Comparison of ENCODE assay signal across 22 cellular contexts in the genomic region with DNA sequence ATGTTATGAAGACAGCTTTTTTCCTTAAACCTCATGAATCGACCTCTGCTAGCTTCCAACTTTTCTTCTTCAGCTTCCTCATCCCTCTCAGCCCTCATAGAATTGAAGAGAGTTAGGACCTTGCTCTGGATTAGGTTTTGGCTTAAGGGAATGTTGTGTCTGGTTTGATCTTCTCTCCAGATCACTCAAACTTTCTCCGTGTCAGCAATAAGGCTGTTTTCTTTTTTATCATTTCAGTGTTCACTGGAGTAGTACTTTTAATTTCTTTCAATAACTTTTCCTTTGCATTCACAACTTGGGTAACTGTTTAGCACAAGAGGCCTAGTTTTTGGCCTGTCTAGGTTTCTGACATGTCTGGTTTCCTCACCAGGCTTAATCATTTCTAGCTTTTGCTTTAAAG. TPM values are rescaled to one million over a fixed set of nuclear protein-coding genes. Genes with fewer than 3 reads are reported as not detected.
DNase-seq lines count a peak whose midpoint lies in the region; ATAC-seq, FAIRE-seq and TF ChIP-seq lines count a peak whose summit lies in the region.
"Had no signal": no experiment of that assay in that cellular context is flagged by ENCODE, and none has a peak within 500 bp of the region (broad histone marks: within the 10 kb centered on the region; RNA-seq: fewer than 3 reads in every experiment).

No MANE protein-coding gene starts in this region.

- H3K9ac ChIP-seq in HepG2 (ENCODE audit: insufficient read depth, low read depth, low read length): no peak overlapping the region
- H3K9ac ChIP-seq: BLaER1 had no signal

- no peaks in the 10 kb centered on the region for H3K27me3 Mint-ChIP-seq in T-helper 17 cell
- H3K27me3 Mint-ChIP-seq in dendritic cell treated with granulocyte-macrophage colony-stimulating factor and Interleukin-4, amounts not matched to agents 40 ng/mL and 50 ng/mL, for 4 days: no peaks in the 10 kb centered on the region
- no peaks in the 10 kb centered on the region for H3K27me3 Mint-ChIP-seq in stimulated activated memory B cell treated with anti-CD40 and anti-IgM and Interleukin-4, amounts not matched to agents 10 μg/mL and 1 μg/mL and 100 μg/mL, for 72 hours
- H3K27me3 Mint-ChIP-seq: B cell; CD4-positive, CD25-positive, alpha-beta regulatory T cell had no signal

- POLR2A ChIA-PET in HepG2 (lab: Yijun Ruan, JAX): no interaction called here

- peaks cover 2% of the 10 kb centered on the region for H3K4me1 Mint-ChIP-seq in T-helper 17 cell
- H3K4me1 Mint-ChIP-seq in dendritic cell treated with granulocyte-macrophage colony-stimulating factor and Interleukin-4, amounts not matched to agents 40 ng/mL and 50 ng/mL, for 4 days (ENCODE audit: low read depth): peaks cover 17% of the 10 kb centered on the region
- no peaks in the 10 kb centered on the region for H3K4me1 Mint-ChIP-seq in stimulated activated memory B cell treated with anti-CD40 and anti-IgM and Interleukin-4, amounts not matched to agents 10 μg/mL and 1 μg/mL and 100 μg/mL, for 72 hours
- H3K4me1 Mint-ChIP-seq: GM23338, H9 had no signal

- H3K9me3 Mint-ChIP-seq in dendritic cell treated with granulocyte-macrophage colony-stimulating factor and Interleukin-4, amounts not matched to agents 40 ng/mL and 50 ng/mL, for 4 days: no peaks in the 10 kb centered on the region
- no peaks in the 10 kb centered on the region for H3K9me3 Mint-ChIP-seq in stimulated activated memory B cell treated with anti-CD40 and anti-IgM and Interleukin-4, amounts not matched to agents 10 μg/mL and 1 μg/mL and 100 μg/mL, for 72 hours
- H3K9me3 Mint-ChIP-seq: CD8-positive, alpha-beta T cell; GM23338; H9 had no signal

- no peak for TF ChIP-seq RAD21 in HepG2 (CRISPR knock-in tag; IDR thresholded peaks at IDR 0.05)

- CTCF ChIA-PET in HepG2 (lab: Yijun Ruan, JAX; ENCODE audit: low intra/inter-chr PET ratio, low total read pairs): no interaction called here

- peak overlapping the region; percentile 17 for H3K27ac Mint-ChIP-seq in T-helper 17 cell
- peak overlapping the region; percentile 21 for H3K27ac Mint-ChIP-seq in dendritic cell treated with granulocyte-macrophage colony-stimulating factor and Interleukin-4, amounts not matched to agents 40 ng/mL and 50 ng/mL, for 4 days
- H3K27ac Mint-ChIP-seq in stimulated activated memory B cell treated with anti-CD40 and anti-IgM and Interleukin-4, amounts not matched to agents 10 μg/mL and 1 μg/mL and 100 μg/mL, for 72 hours: peak overlapping the region; percentile 9
- H3K27ac Mint-ChIP-seq: B cell; CD8-positive, alpha-beta T cell; GM23338 had no signal

- intact Hi-C loops in HepG2 (cut with micrococcal nuclease; ENCODE audit: unreplicated experiment) (no loop called here), right lobe of liver (cut with DNase I) (no loop called here), posterior vena cava (cut with DNase I) (no loop called here)
- intact Hi-C loops in dendritic cell treated with granulocyte-macrophage colony-stimulating factor and Interleukin-4, amounts not matched to agents 40 ng/mL and 50 ng/mL, for 4 days (cut with micrococcal nuclease): no loop called here

- H3K27me3 ChIP-seq in HepG2 (ENCODE audit: control insufficient read depth in 1 of 2, insufficient read depth in 2 of 2, low read length in 2 of 2) (no peaks in the 10 kb centered on the region), right lobe of liver (no peaks in the 10 kb centered on the region)
- H3K27me3 ChIP-seq: BLaER1 had no signal

- H3K79me2 ChIP-seq in HepG2 (ENCODE audit: insufficient read depth, low read length): no peaks in the 10 kb centered on the region

- TF ChIP-seq CTCF in HepG2 (CRISPR knock-in tag; IDR thresholded peaks at IDR 0.05) (no peak), right lobe of liver (IDR thresholded peaks at IDR 0.05) (no peak)

- no peaks in the 10 kb centered on the region for H3K36me3 Mint-ChIP-seq in T-helper 17 cell (ENCODE audit: low read depth)
- peaks cover 12% of the 10 kb centered on the region for H3K36me3 Mint-ChIP-seq in dendritic cell treated with granulocyte-macrophage colony-stimulating factor and Interleukin-4, amounts not matched to agents 40 ng/mL and 50 ng/mL, for 4 days (ENCODE audit: low read depth)
- no peaks in the 10 kb centered on the region for H3K36me3 Mint-ChIP-seq in stimulated activated memory B cell treated with anti-CD40 and anti-IgM and Interleukin-4, amounts not matched to agents 10 μg/mL and 1 μg/mL and 100 μg/mL, for 72 hours
- H3K36me3 Mint-ChIP-seq: CD4-positive, CD25-positive, alpha-beta regulatory T cell; CD8-positive, alpha-beta T cell had no signal

- in situ Hi-C loops in HepG2 (cut with HindIII; ENCODE audit: extremely low pct_ligation_motif_present, low pct_unique_long_range_greater_than_20kb): no loop called here

- no peak for ATAC-seq in HepG2
- no peak for ATAC-seq in right lobe of liver
- no peak for ATAC-seq in T-helper 17 cell
- no peak for ATAC-seq in stimulated activated memory B cell treated with anti-CD40 and anti-IgM and Interleukin-4, amounts not matched to agents 10 μg/mL and 1 μg/mL and 100 μg/mL, for 72 hours
- ATAC-seq: CD8-positive, alpha-beta T cell; GM23338; HCT116 had no signal

- peak; percentile 23 for FAIRE-seq in HepG2 (lab: Jason Lieb, UNC)
- FAIRE-seq: A204.1, G401.6 had no signal

- DNase-seq in HepG2 (ENCODE audit: low spot score) (no peak), right lobe of liver (no peak), T-helper 17 cell (no peak), NCI-H1092 treated with DMSO at 0.1 percent for 48 hours (lab: John Stamatoyannopoulos, UW) (no peak), activated gamma-delta T cell (lab: John Stamatoyannopoulos, UW) (no peak), posterior vena cava (ENCODE audit: low spot score) (no peak)
- DNase-seq: Caco-2; CD4-positive, CD25-positive, alpha-beta regulatory T cell; CD8-positive, alpha-beta T cell; DMS153; DND-41; H9 had no signal

- H3K9me3 ChIP-seq in HepG2 (ENCODE audit: low read length): no peaks in the 10 kb centered on the region
- H3K9me3 ChIP-seq in right lobe of liver: no peaks in the 10 kb centered on the region
- H3K9me3 ChIP-seq in T-helper 17 cell (ENCODE audit: control insufficient read depth, low read length, poor library complexity, severe bottlenecking): no peaks in the 10 kb centered on the region
- H3K9me3 ChIP-seq: BLaER1, Caco-2 had no signal

- H3K36me3 ChIP-seq in HepG2 (replicated peaks in 1 of 2; ENCODE audit: control insufficient read depth in 1 of 2, insufficient read depth in 2 of 2, low read length in 2 of 2) (no peaks in the 10 kb centered on the region), right lobe of liver (no peaks in the 10 kb centered on the region)
- H3K36me3 ChIP-seq: BLaER1 had no signal

- H2AFZ ChIP-seq in HepG2 (ENCODE audit: low read length): no peak overlapping the region
- H2AFZ ChIP-seq: GM23338 had no signal

- H3K27ac ChIP-seq in HepG2 (ENCODE audit: extremely low read length, insufficient read depth, low read length): no peak overlapping the region
- H3K27ac ChIP-seq in right lobe of liver: no peak overlapping the region
- H3K27ac ChIP-seq: 22Rv1, BLaER1, C4-2B had no signal

- no peak overlapping the region for H3K4me2 ChIP-seq in HepG2 (ENCODE audit: low read depth, low read length)
- H3K4me2 ChIP-seq: BLaER1, GM23338 had no signal

- WGBS in HepG2 (ENCODE audit: low lambda C conversion rate): 60% methylated on average over 2 of the region's 2 CpGs
- 74% methylated on average over 2 of the region's 2 CpGs for WGBS in right lobe of liver (ENCODE audit: insufficient coverage, low coverage, low lambda C conversion rate, missing lambda C conversion rate)

- H3K4me3 Mint-ChIP-seq in T-helper 17 cell: no peak overlapping the region
- no peak overlapping the region for H3K4me3 Mint-ChIP-seq in dendritic cell treated with granulocyte-macrophage colony-stimulating factor and Interleukin-4, amounts not matched to agents 40 ng/mL and 50 ng/mL, for 4 days
- no peak overlapping the region for H3K4me3 Mint-ChIP-seq in stimulated activated memory B cell treated with anti-CD40 and anti-IgM and Interleukin-4, amounts not matched to agents 10 μg/mL and 1 μg/mL and 100 μg/mL, for 72 hours
- H3K4me3 Mint-ChIP-seq: B cell; CD4-positive, CD25-positive, alpha-beta regulatory T cell; CD8-positive, alpha-beta T cell; GM23338; H9 had no signal

- no peak for TF ChIP-seq POLR2A in HepG2 (IDR thresholded peaks at IDR 0.05; ENCODE audit: insufficient read depth in 1 of 2, low read depth in 2 of 2, low read length in 2 of 2)
- TF ChIP-seq POLR2A in right lobe of liver (IDR thresholded peaks at IDR 0.05): no peak

- no peaks in the 10 kb centered on the region for H4K20me1 ChIP-seq in HepG2 (ENCODE audit: insufficient read depth, low read length)
- H4K20me1 ChIP-seq: BLaER1 had no signal

- H3K4me1 ChIP-seq in HepG2 (ENCODE audit: insufficient read depth, low read length): peaks cover 23% of the 10 kb centered on the region
- H3K4me1 ChIP-seq in right lobe of liver: peaks cover 0 to 13% (median 3%) of the 10 kb centered on the region in 4 donors
- H3K4me1 ChIP-seq: Caco-2 had no signal

- H3K4me3 ChIP-seq in HepG2 (replicated peaks in 1 of 3; ENCODE audit: insufficient read depth in 1 of 3, low read depth in 2 of 3, low read length in 3 of 3) (no peak overlapping the region), right lobe of liver (no peak overlapping the region)
- H3K4me3 ChIP-seq: BLaER1, GM23338 had no signal

- BruUV-seq in HepG2 (replicated peaks; lab: Mats Ljungman, UMichigan): no TSS peak

- no peak for TF ChIP-seq EP300 in HepG2 (IDR thresholded peaks at IDR 0.05; ENCODE audit: low read depth in 2 of 2, low read length in 2 of 2)
- no peak for TF ChIP-seq EP300 in HepG2 (CRISPR knock-in tag; IDR thresholded peaks at IDR 0.05; ENCODE audit: borderline replicate concordance)

RNA-seq across cellular contexts. Expression of gene AIG1, which starts 32.6 kb away (rescaled TPM):
- total RNA-seq in HepG2 (2016; rRNA removed; fragmentation: Illumina TruSeq; extraction: Trizol) (92.2 and 115 TPM in 2 replicates), right lobe of liver (100 to 1,000 TPM in 5 of 6 experiments, 10 to 100 TPM in 1; 81.4 to 151 (median 111) TPM), T-helper 17 cell (10 to 100 TPM in 1 of 2 donors, 1 to 10 TPM in 1; 7.9 to 16.5 TPM), posterior vena cava (10 to 100 TPM; 25.8 to 32.7 TPM)
- 69.0 and 78.3 TPM in 2 replicates for total RNA-seq in HepG2 (2016; cell fraction: cytosol; rRNA removed; fragmentation: Illumina TruSeq; extraction: Trizol; ENCODE audit: low read depth)
- 86.4 and 118 TPM in 2 replicates for total RNA-seq in HepG2 (2016; cell fraction: insoluble cytoplasmic fraction; rRNA removed; fragmentation: Illumina TruSeq; extraction: Trizol)
- total RNA-seq in HepG2 (2016; cell fraction: membrane; rRNA removed; fragmentation: Illumina TruSeq; extraction: Trizol): 94.9 and 96.7 TPM in 2 replicates
- 108 and 110 TPM in 2 replicates for total RNA-seq in HepG2 (2016; cell fraction: nucleus; rRNA removed; fragmentation: Illumina TruSeq; extraction: Trizol)
- polyA plus RNA-seq in HepG2 (2011; rRNA removed): 180 and 197 TPM in 2 replicates
- polyA plus RNA-seq in HepG2 (2011; cell fraction: cytosol; rRNA removed): 168 and 200 TPM in 2 replicates
- 65.3 and 74.7 TPM in 2 replicates for polyA plus RNA-seq in HepG2 (2011; cell fraction: nucleus; rRNA removed)
- polyA plus RNA-seq in HepG2 (2012): 127 and 143 TPM in 2 replicates
- polyA plus RNA-seq in HepG2 (2016; cell fraction: cytosol; fragmentation: Illumina TruSeq; extraction: Trizol; ENCODE audit: low read depth): 95.4 and 123 TPM in 2 replicates
- polyA plus RNA-seq in HepG2 (2016; cell fraction: insoluble cytoplasmic fraction; fragmentation: Illumina TruSeq; extraction: Trizol; ENCODE audit: low read depth): 91.2 and 101 TPM in 2 replicates
- 103 and 106 TPM in 2 replicates for polyA plus RNA-seq in HepG2 (2016; cell fraction: membrane; fragmentation: Illumina TruSeq; extraction: Trizol; ENCODE audit: low read depth)
- 141 and 147 TPM in 2 replicates for polyA plus RNA-seq in HepG2 (2016; cell fraction: nucleus; fragmentation: Illumina TruSeq; extraction: Trizol; ENCODE audit: insufficient read depth, low read depth)
- polyA minus RNA-seq in HepG2 (2011; rRNA and poly(A)+ RNA removed; ENCODE audit: low replicate concordance): 20.3 and 109 TPM in 2 replicates
- polyA minus RNA-seq in HepG2 (2011; cell fraction: cytosol; rRNA and poly(A)+ RNA removed): 67.3 and 76.3 TPM in 2 replicates
- 156 and 160 TPM in 2 replicates for polyA minus RNA-seq in HepG2 (2011; cell fraction: nucleus; rRNA and poly(A)+ RNA removed)
